ENCODE assay signal across 17 cellular contexts in genomic region chr4:183413562-183414200, GRCh38.
"Had no signal": no experiment of that assay in that cellular context is flagged by ENCODE, and none has a peak within 500 bp of the region (broad histone marks: within the 10 kb centered on the region; RNA-seq: fewer than 3 reads in every experiment).

No MANE protein-coding gene starts in this region.

- H3K27me3 ChIP-seq: ascending aorta, gastroesophageal sphincter, heart right ventricle, neutrophil, tibial nerve had no signal

- H3K9me3 ChIP-seq: ascending aorta, gastroesophageal sphincter, heart right ventricle, neutrophil, tibial nerve had no signal

- ATAC-seq: activated T-helper 17 cell treated with anti-CD3 and anti-CD28 coated beads, Interleukin-2, amount 50 U/mL, for 72 hours; gastroesophageal sphincter; left cardiac atrium; stimulated activated effector memory CD8-positive, alpha-beta T cell treated with anti-CD3 and anti-CD28 coated beads, Interleukin-12 subunit alpha, Interleukin-12 subunit beta, amount 100 ng/mL, for 72 hours; T-cell had no signal

- H3K27ac ChIP-seq: ascending aorta, gastroesophageal sphincter, heart right ventricle, neutrophil, tibial nerve had no signal

- H3K4me1 ChIP-seq: ascending aorta, gastroesophageal sphincter, heart right ventricle, tibial nerve had no signal

- DNase-seq: activated CD4-positive, alpha-beta T cell treated with anti-CD3 and anti-CD28 coated beads, Interleukin-2, amount 50 U/mL, for 48 hours; activated CD4-positive, CD25-positive, alpha-beta regulatory T cell treated with anti-CD3 and anti-CD28 coated beads, Interleukin-2, amount 50 U/mL, for 72 hours; activated naive CD4-positive, alpha-beta T cell treated with Interleukin-2 at 50 U/mL for 16 hours; erythroblast; heart right ventricle; left cardiac atrium; naive B cell; stimulated activated CD4-positive, alpha-beta T cell treated with anti-CD3 and anti-CD28 coated beads, Interleukin-12 subunit alpha, Interleukin-12 subunit beta, amount 100 ng/mL, for 4 hours; substantia nigra; T-cell had no signal

- FAIRE-seq: bronchial epithelial cell had no signal

- H3K36me3 ChIP-seq: ascending aorta, gastroesophageal sphincter, heart right ventricle, neutrophil, tibial nerve had no signal

- H3K4me3 ChIP-seq: ascending aorta, gastroesophageal sphincter, heart right ventricle, tibial nerve had no signal
